17 cellular contexts compared by ENCODE assay signal in genomic region chr10:35946556-35946955, GRCh38.
A peak's percentile ranks its signal among the peaks of the same experiment; 100 is the strongest.
DNase-seq lines count a peak whose midpoint lies in the region; ATAC-seq and TF ChIP-seq lines count a peak whose summit lies in the region.
"Had no signal": no experiment of that assay in that cellular context is flagged by ENCODE, and none has a peak within 500 bp of the region (broad histone marks: within the 10 kb centered on the region; RNA-seq: fewer than 3 reads in every experiment).

No MANE protein-coding gene starts in this region.

- peak; percentile 39 for DNase-seq in AG10803 (ENCODE audit: low read depth)
- peak; percentile 37 for DNase-seq in IMR-90
- peak; percentile 25 for DNase-seq in fibroblast of mammary gland (ENCODE audit: low read depth)
- no peak for DNase-seq in smooth muscle cell (lab: John Stamatoyannopoulos, UW; ENCODE audit: unreplicated experiment)
- DNase-seq in upper lobe of right lung = no peak
- DNase-seq in stimulated activated naive CD4-positive, alpha-beta T cell (lab: John Stamatoyannopoulos, UW) = no peak
- DNase-seq: CD8-positive, alpha-beta T cell; DND-41; HFFc6; NCI-H1105; NCI-H2081 treated with DMSO at 0.1 percent for 48 hours; NCI-H446; NCI-H526; Peyer's patch had no signal

- H3K9ac ChIP-seq in IMR-90 (ENCODE audit: low read depth, low read length) (no peak overlapping the region), smooth muscle cell (ENCODE audit: low read depth) (no peak overlapping the region)
- H3K9ac ChIP-seq: BLaER1 treated with 17β-estradiol and CSF1 and Interleukin-3, amounts not matched to agents 10 nM and 100 nM had no signal

- no peaks in the 10 kb centered on the region for H3K9me1 ChIP-seq in IMR-90 (ENCODE audit: insufficient read depth, low read length)

- H3K36me3 ChIP-seq in IMR-90 (ENCODE audit: control insufficient read depth, insufficient read depth, low read length) = no peaks in the 10 kb centered on the region
- H3K36me3 ChIP-seq in smooth muscle cell (ENCODE audit: low read depth) = no peaks in the 10 kb centered on the region
- no peaks in the 10 kb centered on the region for H3K36me3 ChIP-seq in upper lobe of right lung
- H3K36me3 ChIP-seq: BLaER1 treated with 17β-estradiol and CSF1 and Interleukin-3, amounts not matched to agents 10 nM and 100 nM; Peyer's patch had no signal

- no peak overlapping the region for H3K18ac ChIP-seq in IMR-90 (ENCODE audit: low read depth, low read length)

- dilution Hi-C loops in IMR-90 (cut with HindIII; ENCODE audit: low sequenced_read_pairs, unreplicated experiment) = no loop called here

- no peaks in the 10 kb centered on the region; the same call in 1 of the 2 replicates for H3K27me3 ChIP-seq in IMR-90 (ENCODE audit: control insufficient read depth, insufficient read depth, low read length)
- no peaks in the 10 kb centered on the region for H3K27me3 ChIP-seq in smooth muscle cell (ENCODE audit: low read depth)
- no peaks in the 10 kb centered on the region for H3K27me3 ChIP-seq in upper lobe of right lung
- H3K27me3 ChIP-seq: BLaER1 treated with 17β-estradiol and CSF1 and Interleukin-3, amounts not matched to agents 10 nM and 100 nM; Peyer's patch had no signal

- no peak overlapping the region for H4K8ac ChIP-seq in IMR-90 (ENCODE audit: low read depth in 2 of 2, low read length in 2 of 2)

- H3K23ac ChIP-seq in IMR-90 (ENCODE audit: low read depth, low read length) = no peak overlapping the region

- H3K9me3 ChIP-seq in IMR-90 (ENCODE audit: control insufficient read depth, insufficient read depth, low read length) = no peaks in the 10 kb centered on the region
- H3K9me3 ChIP-seq in smooth muscle cell (replicated peaks; ENCODE audit: low read depth) = no peaks in the 10 kb centered on the region
- no peaks in the 10 kb centered on the region for H3K9me3 ChIP-seq in upper lobe of right lung
- H3K9me3 ChIP-seq: Peyer's patch had no signal

- H3K14ac ChIP-seq in IMR-90 (replicated peaks; ENCODE audit: low read depth, low read length) = no peak overlapping the region

- no TSS peak for BruUV-seq in IMR-90 (replicated peaks; lab: Mats Ljungman, UMichigan)

- H3K4me2 ChIP-seq in IMR-90 (ENCODE audit: low read depth, low read length) (no peak overlapping the region), smooth muscle cell (peak overlapping the region; percentile 40)
- H3K4me2 ChIP-seq: BLaER1 treated with 17β-estradiol and CSF1 and Interleukin-3, amounts not matched to agents 10 nM and 100 nM had no signal

- H2BK15ac ChIP-seq in IMR-90 (ENCODE audit: low read depth, low read length) = no peak overlapping the region

- POLR2A ChIA-PET in IMR-90 (lab: Charles Lee; ENCODE audit: unreplicated experiment) = no interaction called here

- H3K4ac ChIP-seq in IMR-90 (ENCODE audit: low read depth, low read length) = no peak overlapping the region

- no peak for ATAC-seq in IMR-90 (ENCODE audit: low read depth)
- ATAC-seq in upper lobe of right lung = no peak
- no peak for ATAC-seq in HG03521 (IDR thresholded peaks at IDR 0.05; ENCODE audit: unreplicated experiment)
- ATAC-seq: CD8-positive, alpha-beta T cell; SK-N-SH treated with all-trans-retinoic acid at 6 μM for 48 hours had no signal

- H4K20me1 ChIP-seq in IMR-90 (ENCODE audit: insufficient read depth, low read length) (no peaks in the 10 kb centered on the region), smooth muscle cell (ENCODE audit: low read depth) (no peaks in the 10 kb centered on the region)
- H4K20me1 ChIP-seq: BLaER1 treated with 17β-estradiol and CSF1 and Interleukin-3, amounts not matched to agents 10 nM and 100 nM had no signal

- no peaks in the 10 kb centered on the region for H3K79me1 ChIP-seq in IMR-90 (ENCODE audit: low read depth in 1 of 2, low read length in 2 of 2)

- no peak for TF ChIP-seq POLR2A in IMR-90 (IDR thresholded peaks at IDR 0.05; ENCODE audit: low read depth, low read length)

- H2AFZ ChIP-seq in IMR-90 (replicated peaks; ENCODE audit: low read length, poor library complexity) (no peak overlapping the region), smooth muscle cell (ENCODE audit: low read depth) (peak overlapping the region; percentile 39)

- no peak overlapping the region for H2BK120ac ChIP-seq in IMR-90 (ENCODE audit: low read depth, low read length)

- H4K5ac ChIP-seq in IMR-90 (ENCODE audit: low read depth, low read length) = no peak overlapping the region

- CTCF ChIA-PET in IMR-90 (lab: Yijun Ruan, JAX) = no interaction called here

- TF ChIP-seq RAD21 in IMR-90 (IDR thresholded peaks at IDR 0.05; ENCODE audit: low read length) = no peak

- intact Hi-C loops in IMR-90 (cut with micrococcal nuclease) (no loop called here), upper lobe of right lung (cut with DNase I) (no loop called here)

- no CpG with 5 or more reads among the region's 3 CpGs for WGBS in IMR-90 (ENCODE audit: extremely low coverage in 2 of 2, insufficient read length in 1 of 2), 2 experiments
- WGBS in smooth muscle cell (ENCODE audit: low lambda C conversion rate) = 49% methylated on average over 3 of the region's 3 CpGs

- H3K4me3 ChIP-seq in AG10803 (ENCODE audit: low read length) = no peak overlapping the region
- H3K4me3 ChIP-seq in IMR-90 (ENCODE audit: insufficient read depth, low read depth, low read length) = no peak overlapping the region
- H3K4me3 ChIP-seq in fibroblast of mammary gland (ENCODE audit: control insufficient read depth, low read depth, low read length) = no peak overlapping the region
- H3K4me3 ChIP-seq in smooth muscle cell = no peak overlapping the region
- no peak overlapping the region for H3K4me3 ChIP-seq in upper lobe of right lung
- H3K4me3 ChIP-seq: BLaER1 treated with 17β-estradiol and CSF1 and Interleukin-3, amounts not matched to agents 10 nM and 100 nM; Peyer's patch had no signal

- no peak overlapping the region for H3K56ac ChIP-seq in IMR-90 (ENCODE audit: extremely low read depth, insufficient read depth, low read length)

- no peak overlapping the region for H2AK5ac ChIP-seq in IMR-90 (ENCODE audit: low read depth, low read length)

- H2BK5ac ChIP-seq in IMR-90 (ENCODE audit: low read depth, low read length, poor library complexity, severe bottlenecking) = no peak overlapping the region

- in situ Hi-C loops in IMR-90 (cut with MboI; ENCODE audit: low sequenced_read_pairs) = no loop called here

- H2BK20ac ChIP-seq in IMR-90 (ENCODE audit: low read depth, low read length) = no peak overlapping the region

- no peaks in the 10 kb centered on the region for H3K79me2 ChIP-seq in smooth muscle cell (ENCODE audit: low read depth)

- H4K91ac ChIP-seq in IMR-90 (ENCODE audit: insufficient read depth, low read depth, low read length) = no peak overlapping the region

- H3K27ac ChIP-seq in IMR-90 (ENCODE audit: insufficient read depth, low read length) (no peak overlapping the region), smooth muscle cell (ENCODE audit: low read depth) (peak overlapping the region; percentile 63), upper lobe of right lung (no peak overlapping the region)
- H3K27ac ChIP-seq: BLaER1 treated with 17β-estradiol and CSF1 and Interleukin-3, amounts not matched to agents 10 nM and 100 nM; Peyer's patch had no signal

- H2AK9ac ChIP-seq in IMR-90 (replicated peaks; ENCODE audit: low read depth, low read length, poor library complexity) = no peak overlapping the region

- TF ChIP-seq CTCF in AG10803 (conservative IDR thresholded peaks at IDR 0.05; ENCODE audit: low read length) (no peak), IMR-90 (conservative IDR thresholded peaks at IDR 0.05; ENCODE audit: low read depth, low read length) (no peak), fibroblast of mammary gland (conservative IDR thresholded peaks at IDR 0.05; ENCODE audit: control insufficient read depth, insufficient read depth, low read depth, low read length) (no peak), smooth muscle cell (IDR thresholded peaks at IDR 0.05; ENCODE audit: borderline replicate concordance, insufficient read depth, poor library complexity, severe bottlenecking) (no peak), upper lobe of right lung (IDR thresholded peaks at IDR 0.05) (no peak)

- H3K4me1 ChIP-seq in IMR-90 (ENCODE audit: control insufficient read depth, insufficient read depth, low read length) (no peaks in the 10 kb centered on the region), smooth muscle cell (ENCODE audit: low read depth) (peaks cover 22% of the 10 kb centered on the region), upper lobe of right lung (no peaks in the 10 kb centered on the region)
- H3K4me1 ChIP-seq: BLaER1 treated with 17β-estradiol and CSF1 and Interleukin-3, amounts not matched to agents 10 nM and 100 nM; Peyer's patch had no signal

- H3F3A ChIP-seq in smooth muscle cell (ENCODE audit: low read depth) = no peaks in the 10 kb centered on the region

TF ChIP-seq in IMR-90, 13 proteins besides CTCF, POLR2A, EP300 and RAD21 (continues in another document):
- TF ChIP-seq MAZ (IDR thresholded peaks at IDR 0.05; ENCODE audit: borderline replicate concordance, low read depth, low read length) (no peak), RFX5 (IDR thresholded peaks at IDR 0.05; ENCODE audit: low read depth, low read length) (no peak), RCOR1 (IDR thresholded peaks at IDR 0.05; ENCODE audit: insufficient replicate concordance, low read length) (no peak), FOS (IDR thresholded peaks at IDR 0.05; ENCODE audit: low read depth, low read length) (no peak), NFE2L2 (IDR thresholded peaks at IDR 0.05; ENCODE audit: low read depth, low read length) (no peak), MAFK (IDR thresholded peaks at IDR 0.05; ENCODE audit: low read depth, low read length) (no peak), BHLHE40 (IDR thresholded peaks at IDR 0.05; ENCODE audit: low read depth, low read length) (no peak), CEBPB (IDR thresholded peaks at IDR 0.05; ENCODE audit: low read depth, low read length) (no peak), MXI1 (IDR thresholded peaks at IDR 0.05; ENCODE audit: borderline replicate concordance, low read depth, low read length) (no peak), SMC3 (IDR thresholded peaks at IDR 0.05; ENCODE audit: low read depth, low read length) (no peak), CHD1 (IDR thresholded peaks at IDR 0.05; ENCODE audit: low read depth, low read length) (no peak)
- TF ChIP-seq, protein P1, sequence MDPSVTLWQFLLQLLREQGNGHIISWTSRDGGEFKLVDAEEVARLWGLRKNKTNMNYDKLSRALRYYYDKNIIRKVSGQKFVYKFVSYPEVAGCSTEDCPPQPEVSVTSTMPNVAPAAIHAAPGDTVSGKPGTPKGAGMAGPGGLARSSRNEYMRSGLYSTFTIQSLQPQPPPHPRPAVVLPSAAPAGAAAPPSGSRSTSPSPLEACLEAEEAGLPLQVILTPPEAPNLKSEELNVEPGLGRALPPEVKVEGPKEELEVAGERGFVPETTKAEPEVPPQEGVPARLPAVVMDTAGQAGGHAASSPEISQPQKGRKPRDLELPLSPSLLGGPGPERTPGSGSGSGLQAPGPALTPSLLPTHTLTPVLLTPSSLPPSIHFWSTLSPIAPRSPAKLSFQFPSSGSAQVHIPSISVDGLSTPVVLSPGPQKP (IDR thresholded peaks at IDR 0.05; ENCODE audit: borderline replicate concordance, low read depth, low read length) = no peak

Comparison
In these comparisons a context has a peak if more than half of its experiments do, and no peak if none do; other contexts are left out.
1. DNase-seq: peak in AG10803 (single experiment), IMR-90 (single experiment) and fibroblast of mammary gland (single experiment); none in smooth muscle cell (single experiment), upper lobe of right lung (single experiment) and stimulated activated naive CD4-positive, alpha-beta T cell (0 of 6).